In the genomic region with DNA sequence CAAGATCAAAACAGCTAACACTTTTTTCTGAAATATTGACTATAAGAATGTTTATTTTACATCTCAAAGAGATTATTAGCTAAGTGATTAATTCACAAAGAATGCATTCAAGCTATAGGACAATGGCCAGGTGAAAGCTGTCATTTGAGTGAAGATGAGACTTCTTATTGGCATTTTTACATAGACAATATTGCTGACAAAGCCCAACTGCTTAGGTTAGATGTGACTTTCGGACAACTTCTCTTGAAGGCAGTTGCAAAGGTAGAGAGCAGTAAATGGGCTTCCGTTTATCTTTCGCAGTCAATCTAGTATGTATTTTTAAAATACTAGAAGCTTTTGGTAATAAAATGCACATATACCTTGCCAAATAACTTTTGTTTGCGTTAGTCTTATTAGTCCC, we compare ENCODE assay signal across 1 cellular context.
TF ChIP-seq lines count a peak whose summit lies in the region.

No MANE protein-coding gene starts in this region.

TF ChIP-seq in HepG2, 621 proteins besides CTCF, POLR2A, EP300 and RAD21 (continued from another document):
- no peak for TF ChIP-seq ZZZ3 (CRISPR knock-in tag; IDR thresholded peaks at IDR 0.05; ENCODE audit: borderline replicate concordance)
